9 cellular contexts compared by ENCODE assay signal in genomic region chr7:26187380-26188290, GRCh38. TPM values are rescaled to one million over a fixed set of nuclear protein-coding genes. Genes with fewer than 3 reads are reported as not detected.
DNase-seq lines count a peak whose midpoint lies in the region; ATAC-seq, FAIRE-seq and TF ChIP-seq lines count a peak whose summit lies in the region.
"Had no signal": no experiment of that assay in that cellular context is flagged by ENCODE, and none has a peak within 500 bp of the region (broad histone marks: within the 10 kb centered on the region; RNA-seq: fewer than 3 reads in every experiment).

No MANE protein-coding gene starts in this region.

- no peak overlapping the region for H3K4me3 Mint-ChIP-seq in glutamatergic neuron (ENCODE audit: unreplicated experiment)

- peaks cover 6% of the 10 kb centered on the region for H3K9me3 Mint-ChIP-seq in glutamatergic neuron (ENCODE audit: unreplicated experiment)

- FAIRE-seq in GM12892 (lab: Jason Lieb, UNC), result peak; percentile 54

- DNase-seq in AML-193 (lab: John Stamatoyannopoulos, UW) (peak; percentile 30 to 32), GM12892 (ENCODE audit: insufficient read length) (no peak), SIG-M5 (lab: John Stamatoyannopoulos, UW) (peak; percentile 43), glutamatergic neuron (no peak), COLO668 (lab: John Stamatoyannopoulos, UW; ENCODE audit: unreplicated experiment) (no peak), RKO (ENCODE audit: low spot score) (no peak)
- DNase-seq: substantia nigra had no signal

- no peak for ATAC-seq in HG02885 (IDR thresholded peaks at IDR 0.05; ENCODE audit: poor library complexity, unreplicated experiment)
- ATAC-seq in GM18498 (IDR thresholded peaks at IDR 0.05; ENCODE audit: unreplicated experiment), result no peak

- peaks cover 3% of the 10 kb centered on the region for H3K4me1 Mint-ChIP-seq in glutamatergic neuron (ENCODE audit: low read depth, unreplicated experiment)

- peaks cover 5% of the 10 kb centered on the region for H3K36me3 Mint-ChIP-seq in glutamatergic neuron (ENCODE audit: unreplicated experiment)

- peak overlapping the region; percentile 76 for H3K27ac Mint-ChIP-seq in glutamatergic neuron (ENCODE audit: unreplicated experiment)

- H3K27me3 Mint-ChIP-seq in glutamatergic neuron (ENCODE audit: unreplicated experiment), result peaks cover 4% of the 10 kb centered on the region

- TF ChIP-seq CTCF in glutamatergic neuron (IDR thresholded peaks at IDR 0.05; ENCODE audit: partially characterized antibody, unreplicated experiment), result no peak

- TF ChIP-seq POLR2A in GM12892 (IDR thresholded peaks at IDR 0.05; ENCODE audit: low read depth, low read length), result peak; percentile 89

RNA-seq across cellular contexts. Expression of gene HNRNPA2B1, which starts 12.9 kb away (rescaled TPM):
- 837 TPM for polyA plus RNA-seq in GM12892 (2012; ENCODE audit: missing spikeins)
- 685 TPM for total RNA-seq in glutamatergic neuron (ENCODE audit: unreplicated experiment)

RNA-seq across cellular contexts. Expression of gene CBX3, which starts 13.9 kb away (rescaled TPM):
- polyA plus RNA-seq in GM12892 (2012; ENCODE audit: missing spikeins), result 226 TPM
- total RNA-seq in glutamatergic neuron (ENCODE audit: unreplicated experiment), result 191 TPM

RNA-seq across cellular contexts. Expression of gene NFE2L3, which starts 35.6 kb away (rescaled TPM):
- 17.1 TPM for polyA plus RNA-seq in GM12892 (2012; ENCODE audit: missing spikeins)
- total RNA-seq in glutamatergic neuron (ENCODE audit: unreplicated experiment), result 42.1 TPM

Comparison
In these comparisons a context has a peak if more than half of its experiments do, and no peak if none do; other contexts are left out.
1. DNase-seq: peak in AML-193 (2 of 2) and SIG-M5 (single experiment); none in GM12892 (single experiment), glutamatergic neuron (single experiment), COLO668 (single experiment) and RKO (single experiment).